1 cellular context compared by ENCODE assay signal in genomic region chr7:134527979-134528371, GRCh38.
TF ChIP-seq lines count a peak whose summit lies in the region.

No MANE protein-coding gene starts in this region.

TF ChIP-seq in WTC11, 78 proteins besides CTCF, POLR2A, EP300 and RAD21 (continued from another document):
- no peak for TF ChIP-seq ZBTB43 (CRISPR knock-in tag; IDR thresholded peaks at IDR 0.05)
- TF ChIP-seq JUN (CRISPR knock-in tag; IDR thresholded peaks at IDR 0.05) = no peak
